In genomic region chr3:86481031-86481430, GRCh38 we compare ENCODE assay signal across 20 cellular contexts.
A peak's percentile ranks its signal among the peaks of the same experiment; 100 is the strongest.
DNase-seq lines count a peak whose midpoint lies in the region; TF ChIP-seq lines count a peak whose summit lies in the region.
"Had no signal": no experiment of that assay in that cellular context is flagged by ENCODE, and none has a peak within 500 bp of the region (broad histone marks: within the 10 kb centered on the region; RNA-seq: fewer than 3 reads in every experiment).

No MANE protein-coding gene starts in this region.

- dilution Hi-C loops in mammary epithelial cell (cut with HindIII; ENCODE audit: low sequenced_read_pairs): no loop called here

- TF ChIP-seq CTCF in mammary epithelial cell (conservative IDR thresholded peaks at IDR 0.05 in 1 of 2, IDR thresholded peaks at IDR 0.05 in 1 of 2; ENCODE audit: extremely low read depth in 1 of 2, insufficient read depth in 1 of 2, low read depth in 1 of 2, low read length in 2 of 2) (no peak), MCF 10A (IDR thresholded peaks at IDR 0.05; ENCODE audit: unreplicated experiment) (no peak), epithelial cell of esophagus (IDR thresholded peaks at IDR 0.05; ENCODE audit: insufficient read depth, low read depth, low read length, missing control alignments) (no peak), testis (IDR thresholded peaks at IDR 0.05) (no peak)

- H3K36me3 ChIP-seq in mammary epithelial cell (ENCODE audit: insufficient read depth, low read length): no peaks in the 10 kb centered on the region
- no peaks in the 10 kb centered on the region for H3K36me3 ChIP-seq in testis (ENCODE audit: low read depth, missing control alignments)
- H3K36me3 ChIP-seq: BLaER1 had no signal

- H2AFZ ChIP-seq in mammary epithelial cell (ENCODE audit: low read depth, low read length): peak overlapping the region; percentile 21

- POLR2A ChIA-PET in MCF 10A (lab: Yijun Ruan, JAX): no interaction called here

- CTCF ChIA-PET in mammary epithelial cell (lab: Charles Lee; ENCODE audit: low non-redundant PET): no interaction called here
- CTCF ChIA-PET in MCF 10A (lab: Yijun Ruan, JAX): no interaction called here

- no peaks in the 10 kb centered on the region for H4K20me1 ChIP-seq in mammary epithelial cell (ENCODE audit: insufficient read depth, low read length)
- H4K20me1 ChIP-seq: BLaER1 had no signal

- no peaks in the 10 kb centered on the region for H3K9me3 Mint-ChIP-seq in MCF 10A (ENCODE audit: unreplicated experiment)

- H3K4me1 Mint-ChIP-seq in MCF 10A (ENCODE audit: insufficient read depth, unreplicated experiment): no peaks in the 10 kb centered on the region
- H3K4me1 Mint-ChIP-seq: CD4-positive, CD25-positive, alpha-beta regulatory T cell had no signal

- no peak overlapping the region for H3K4me2 ChIP-seq in mammary epithelial cell (ENCODE audit: insufficient read depth, low read depth, low read length)
- H3K4me2 ChIP-seq: BLaER1, SK-N-SH had no signal

- H3K4me1 ChIP-seq in mammary epithelial cell (ENCODE audit: insufficient read depth, low read length) (no peaks in the 10 kb centered on the region), testis (no peaks in the 10 kb centered on the region)
- H3K4me1 ChIP-seq: BLaER1 had no signal

- H3K27ac Mint-ChIP-seq in MCF 10A (ENCODE audit: low read depth, unreplicated experiment): no peak overlapping the region
- H3K27ac Mint-ChIP-seq: CD4-positive, CD25-positive, alpha-beta regulatory T cell had no signal

- in situ Hi-C loops in mammary epithelial cell (cut with MboI; ENCODE audit: low sequenced_read_pairs in 2 of 2): no loop called here

- H3K79me2 ChIP-seq in mammary epithelial cell (ENCODE audit: insufficient read depth, low read length): no peaks in the 10 kb centered on the region

- H3K4me3 ChIP-seq in mammary epithelial cell (replicated peaks in 1 of 3; ENCODE audit: insufficient read depth in 1 of 3, low read depth in 2 of 3, low read length in 3 of 3): no peak overlapping the region
- no peak overlapping the region for H3K4me3 ChIP-seq in epithelial cell of esophagus (ENCODE audit: low read length)
- H3K4me3 ChIP-seq in testis: no peak overlapping the region
- H3K4me3 ChIP-seq: BLaER1 had no signal

- intact Hi-C loops in mammary epithelial cell (cut with micrococcal nuclease): no loop called here
- intact Hi-C loops in MCF 10A (cut with micrococcal nuclease): no loop called here
- intact Hi-C loops in testis (cut with DNase I; ENCODE audit: low total_unique reads): no loop called here

- H3K9ac ChIP-seq in mammary epithelial cell (ENCODE audit: insufficient read depth, low read length): no peak overlapping the region
- H3K9ac ChIP-seq: BLaER1, SK-N-SH had no signal

- H3K9me3 ChIP-seq in mammary epithelial cell (replicated peaks; ENCODE audit: insufficient read depth, low read length) (no peaks in the 10 kb centered on the region), testis (no peaks in the 10 kb centered on the region)
- H3K9me3 ChIP-seq: BLaER1, SK-N-SH had no signal

- H3K27me3 ChIP-seq in mammary epithelial cell (ENCODE audit: insufficient read depth, low read length) (no peaks in the 10 kb centered on the region), testis (no peaks in the 10 kb centered on the region)
- H3K27me3 ChIP-seq: BLaER1 had no signal

- peaks cover 62% of the 10 kb centered on the region for H3K27me3 Mint-ChIP-seq in MCF 10A (ENCODE audit: insufficient read depth, unreplicated experiment)
- H3K27me3 Mint-ChIP-seq: CD4-positive, CD25-positive, alpha-beta regulatory T cell had no signal

- no peak overlapping the region for H3K4me3 Mint-ChIP-seq in MCF 10A (ENCODE audit: unreplicated experiment)
- H3K4me3 Mint-ChIP-seq: CD4-positive, CD25-positive, alpha-beta regulatory T cell had no signal

- BruUV-seq in mammary epithelial cell (replicated peaks; lab: Mats Ljungman, UMichigan) (no TSS peak), MCF 10A (replicated peaks; lab: Mats Ljungman, UMichigan) (no TSS peak)

- H3K27ac ChIP-seq in mammary epithelial cell (ENCODE audit: insufficient read depth, low read depth, low read length) (no peak overlapping the region), testis (no peak overlapping the region), substantia nigra (ENCODE audit: low read depth, low read length, poor library complexity, severe bottlenecking) (no peak overlapping the region)
- H3K27ac ChIP-seq: BLaER1 had no signal

- DNase-seq in mammary epithelial cell (peak; percentile 4), MCF 10A (ENCODE audit: unreplicated experiment) (no peak), OCI-M1 (lab: John Stamatoyannopoulos, UW) (peak; percentile 27), epithelial cell of esophagus (ENCODE audit: low read depth) (peak; percentile 71), testis (no peak), AG08396 (ENCODE audit: low spot score) (no peak), substantia nigra (lab: John Stamatoyannopoulos, UW) (no peak)
- DNase-seq: 8988T; CD4-positive, CD25-positive, alpha-beta regulatory T cell; DMS153; KG1; MM.1S; NCI-H1048; NCI-H1417 treated with DMSO at 0.1 percent for 48 hours; NCI-H2081; NCI-H2227 treated with DMSO at 0.1 percent for 48 hours; NCI-H526 treated with DMSO at 0.1 percent for 48 hours; SK-N-SH; SW 1271 had no signal

- no peak for TF ChIP-seq POLR2A in testis (IDR thresholded peaks at IDR 0.05)

- H3K36me3 Mint-ChIP-seq in MCF 10A (ENCODE audit: insufficient read depth, unreplicated experiment): no peaks in the 10 kb centered on the region
- H3K36me3 Mint-ChIP-seq: CD4-positive, CD25-positive, alpha-beta regulatory T cell had no signal

Comparison
In these comparisons a context has a peak if more than half of its experiments do, and no peak if none do; other contexts are left out.
1. DNase-seq: peak in mammary epithelial cell (single experiment), OCI-M1 (single experiment) and epithelial cell of esophagus (single experiment); none in MCF 10A (single experiment), testis (single experiment), AG08396 (single experiment) and substantia nigra (0 of 49).